ENCODE assay signal across 13 cellular contexts in genomic region chr1:204885288-204885711, GRCh38. TPM values are rescaled to one million over a fixed set of nuclear protein-coding genes. Genes with fewer than 3 reads are reported as not detected.
A peak's percentile ranks its signal among the peaks of the same experiment; 100 is the strongest.
DNase-seq lines count a peak whose midpoint lies in the region; ATAC-seq and TF ChIP-seq lines count a peak whose summit lies in the region.
"Had no signal": no experiment of that assay in that cellular context is flagged by ENCODE, and none has a peak within 500 bp of the region (broad histone marks: within the 10 kb centered on the region; RNA-seq: fewer than 3 reads in every experiment).

No MANE protein-coding gene starts in this region.

- TF ChIP-seq POLR2A in transverse colon (IDR thresholded peaks at IDR 0.05): no peak

- ATAC-seq in GM18861 (IDR thresholded peaks at IDR 0.05; ENCODE audit: unreplicated experiment): no peak
- no peak for ATAC-seq in HG02840 (IDR thresholded peaks at IDR 0.05; ENCODE audit: low FRiP score, unreplicated experiment)
- ATAC-seq: stimulated activated naive CD8-positive, alpha-beta T cell treated with anti-CD3 and anti-CD28 coated beads, Interleukin-15, amount 100 ng/mL, for 72 hours had no signal

- H3K79me2 ChIP-seq in fibroblast of lung (ENCODE audit: control insufficient read depth, insufficient read depth, low read length): no peaks in the 10 kb centered on the region

- H3K27me3 ChIP-seq in fibroblast of lung (ENCODE audit: control insufficient read depth, insufficient read depth, low read length): no peaks in the 10 kb centered on the region
- H3K27me3 ChIP-seq in transverse colon: no peaks in the 10 kb centered on the region

- WGBS in transverse colon (ENCODE audit: low coverage in 1 of 2), 2 donors: 30% methylated on average over 4 of the region's 4 CpGs; no CpG with 5 or more reads in 1 of the 2 donors

- H3K4me1 ChIP-seq in fibroblast of lung (ENCODE audit: control insufficient read depth, extremely low read depth, insufficient read depth, low read length): no peaks in the 10 kb centered on the region
- H3K4me1 ChIP-seq in transverse colon: peaks cover 0 to 42% (median 15%) of the 10 kb centered on the region in 4 donors

- H3K4me2 ChIP-seq in fibroblast of lung (ENCODE audit: extremely low read depth, insufficient read depth, low read length): peak overlapping the region; percentile 53

- no peak overlapping the region for H2AFZ ChIP-seq in fibroblast of lung (ENCODE audit: low read length)

- peak overlapping the region; percentile 50 for H3K27ac ChIP-seq in fibroblast of lung (ENCODE audit: insufficient read depth, low read length)
- H3K27ac ChIP-seq in transverse colon: peak overlapping the region; percentile 21 to 65 (median 56)

- H3K36me3 ChIP-seq in fibroblast of lung (ENCODE audit: control insufficient read depth, insufficient read depth, low read length): no peaks in the 10 kb centered on the region
- H3K36me3 ChIP-seq in transverse colon: no peaks in the 10 kb centered on the region

- no peaks in the 10 kb centered on the region for H4K20me1 ChIP-seq in fibroblast of lung (ENCODE audit: control insufficient read depth, extremely low read depth, insufficient read depth, low read length)

- no peaks in the 10 kb centered on the region for H3K9me3 ChIP-seq in fibroblast of lung (ENCODE audit: control insufficient read depth, insufficient read depth, low read depth, low read length)
- no peaks in the 10 kb centered on the region for H3K9me3 ChIP-seq in transverse colon

- H3K9ac ChIP-seq in fibroblast of lung (ENCODE audit: insufficient read depth, low read length): no peak overlapping the region

- TF ChIP-seq EP300 in transverse colon (IDR thresholded peaks at IDR 0.05; ENCODE audit: low read depth): no peak

- intact Hi-C loops in transverse colon (cut with DNase I; ENCODE audit: low total_unique reads): no loop called here

- in situ Hi-C loops in transverse colon (cut with MboI; ENCODE audit: low pct_ligation_motif_present in 1 of 4, low pct_unique_long_range_greater_than_20kb in 1 of 4, low sequenced_read_pairs in 3 of 4): no loop called here

- H3K4me3 ChIP-seq in fibroblast of lung (replicated peaks in 1 of 4; ENCODE audit: control extremely low read depth in 1 of 4, insufficient read depth in 1 of 4, low read depth in 3 of 4, low read length in 4 of 4): no peak overlapping the region
- no peak overlapping the region for H3K4me3 ChIP-seq in transverse colon

- DNase-seq in HT1080 (ENCODE audit: low read depth) (peak; percentile 31), fibroblast of lung (ENCODE audit: low read depth in 2 of 2) (peak in 1 of 2 donors; percentile 88), midbrain (lab: John Stamatoyannopoulos, UW) (peak; percentile 71), transverse colon (peak; percentile 40), NCI-H524 treated with DMSO at 0.1 percent for 48 hours (lab: John Stamatoyannopoulos, UW) (no peak)
- no peak for DNase-seq in stimulated activated CD4-positive, alpha-beta T cell treated with anti-CD3 and anti-CD28 coated beads, Interleukin-2, amount 100 ng/mL, for 48 hours
- DNase-seq: central memory CD4-positive, alpha-beta T cell; naive B cell; stimulated activated CD4-positive, alpha-beta T cell treated with anti-CD3 and anti-CD28 coated beads, Interleukin-1b, Interleukin-23, amount 100 ng/mL, for 48 hours; stimulated activated naive CD8-positive, alpha-beta T cell treated with anti-CD3 and anti-CD28 coated beads, Interleukin-15, amount 100 ng/mL, for 72 hours; T1000 had no signal

- TF ChIP-seq CTCF in fibroblast of lung (conservative IDR thresholded peaks at IDR 0.05 in 1 of 2, IDR thresholded peaks at IDR 0.05 in 1 of 2; ENCODE audit: low read depth in 1 of 2, low read length in 2 of 2) (no peak), transverse colon (IDR thresholded peaks at IDR 0.05) (no peak)

RNA-seq across cellular contexts. Expression of gene NFASC, which starts 14.6 kb away (rescaled TPM):
- total RNA-seq in HT1080 (2014; rRNA removed; shearing (Covaris generic)): 7.3 and 7.8 TPM in 2 replicates
- polyA plus RNA-seq in HT1080 (2015; cell fraction: cytosol; rRNA removed): 0.09 and 0.12 TPM in 2 replicates
- polyA plus RNA-seq in HT1080 (2015; cell fraction: nucleus; rRNA removed): 0.16 and 0.56 TPM in 2 replicates
- total RNA-seq in fibroblast of lung (16.2 and 16.5 TPM in 2 replicates), transverse colon (10 to 100 TPM; 11.3 to 48.8 (median 13.4) TPM)
- polyA plus RNA-seq in fibroblast of lung: 13.4 and 24.8 TPM in 2 replicates
- polyA plus RNA-seq in fibroblast of lung (2012): 15.1 and 23.1 TPM in 2 replicates
- polyA minus RNA-seq in fibroblast of lung (ENCODE audit: low replicate concordance): 25.0 and 59.2 TPM in 2 replicates

Comparison
In these comparisons a context has a peak if more than half of its experiments do, and no peak if none do; other contexts are left out.
1. DNase-seq: peak in HT1080 (single experiment), midbrain (single experiment) and transverse colon (single experiment); none in NCI-H524 treated with DMSO at 0.1 percent for 48 hours (single experiment) and stimulated activated CD4-positive, alpha-beta T cell treated with anti-CD3 and anti-CD28 coated beads, Interleukin-2, amount 100 ng/mL, for 48 hours (0 of 2).